ENCODE assay signal across 24 cellular contexts in the genomic region with DNA sequence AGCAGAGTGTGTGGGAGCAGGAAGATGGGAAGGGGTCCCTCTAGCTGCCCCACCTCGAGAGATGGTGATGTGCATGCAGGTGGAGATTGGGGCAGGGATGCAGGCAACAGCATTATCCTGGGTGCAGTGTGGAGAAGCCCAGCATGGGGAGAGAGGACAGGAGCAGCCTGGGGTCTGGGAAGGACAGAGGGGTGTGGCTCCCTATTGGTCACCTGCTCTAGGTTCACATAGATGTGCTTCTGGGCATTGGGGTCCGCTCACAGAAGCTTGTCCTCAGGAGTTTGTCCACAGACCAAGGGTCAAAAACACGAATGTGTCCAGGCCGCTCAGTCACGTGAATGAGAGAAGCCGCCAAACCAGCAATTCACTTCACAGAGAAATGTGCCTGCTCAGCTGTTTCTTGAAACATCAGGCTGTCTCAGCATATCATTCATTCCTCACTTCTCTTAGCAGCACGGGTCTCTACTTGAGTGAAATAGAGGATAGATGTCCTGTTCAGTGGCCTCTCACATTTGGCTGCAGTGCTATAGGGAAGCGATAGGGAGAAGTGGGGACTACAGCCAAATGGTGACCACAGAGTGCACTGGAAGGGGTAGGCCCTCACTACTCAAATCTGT. TPM values are rescaled to one million over a fixed set of nuclear protein-coding genes. Genes with fewer than 3 reads are reported as not detected.
DNase-seq lines count a peak whose midpoint lies in the region; ATAC-seq and TF ChIP-seq lines count a peak whose summit lies in the region.
"Had no signal": no experiment of that assay in that cellular context is flagged by ENCODE, and none has a peak within 500 bp of the region (broad histone marks: within the 10 kb centered on the region; RNA-seq: fewer than 3 reads in every experiment).

No MANE protein-coding gene starts in this region.

- H3K36me3 ChIP-seq in heart right ventricle (peaks cover 0 to 3% (median 0%) of the 10 kb centered on the region in 9 donors), right lobe of liver (no peaks in the 10 kb centered on the region)
- H3K36me3 ChIP-seq: BLaER1, lower lobe of right lung, SJSA1, thoracic aorta, WERI-Rb-1 had no signal

- peak in 5 of 8 donors; percentile 9 to 53 (median 33) for ATAC-seq in heart right ventricle
- peak; percentile 36 to 73 (median 62) for ATAC-seq in right lobe of liver
- peak; percentile 63 for ATAC-seq in sciatic nerve
- ATAC-seq in GM21515 (IDR thresholded peaks at IDR 0.05; ENCODE audit: unreplicated experiment) = no peak
- no peak for ATAC-seq in HG02759 (IDR thresholded peaks at IDR 0.05; ENCODE audit: unreplicated experiment)
- ATAC-seq: GM12878; stimulated activated naive CD8-positive, alpha-beta T cell treated with anti-CD3 and anti-CD28 coated beads, Interleukin-15, amount 100 ng/mL, for 72 hours had no signal

- H3K9me3 ChIP-seq in heart right ventricle = no peaks in the 10 kb centered on the region
- H3K9me3 ChIP-seq in right lobe of liver = no peaks in the 10 kb centered on the region
- H3K9me3 ChIP-seq: BLaER1, lower lobe of right lung, SJSA1, thoracic aorta had no signal

- no peak overlapping the region for H3K4me3 ChIP-seq in heart right ventricle
- no peak overlapping the region for H3K4me3 ChIP-seq in right lobe of liver
- H3K4me3 ChIP-seq: BLaER1, GM12878, lower lobe of right lung, SJSA1, thoracic aorta had no signal

- peak; percentile 43 for DNase-seq in RPMI8226
- DNase-seq in heart right ventricle = no peak
- DNase-seq in right lobe of liver = peak; percentile 61 to 88 (median 85)
- DNase-seq in sciatic nerve (ENCODE audit: low spot score) = no peak
- no peak for DNase-seq in effector CD4-positive, alpha-beta T cell
- DNase-seq: activated CD4-positive, alpha-beta T cell treated with anti-CD3 and anti-CD28 coated beads for 4 hours; amniotic stem cell; DMS153; H9; lower lobe of right lung; MV-4-11; NCI-H1436; NCI-H2081 treated with DMSO at 0.1 percent for 48 hours; NCI-H345; stimulated activated CD4-positive, alpha-beta T cell treated with anti-CD3 and anti-CD28 coated beads, Interleukin-2, amount 100 ng/mL, for 48 hours; stimulated activated naive CD8-positive, alpha-beta T cell treated with anti-CD3 and anti-CD28 coated beads, Interleukin-15, amount 100 ng/mL, for 72 hours; T1000; WERI-Rb-1 had no signal

- intact Hi-C loops in heart right ventricle (cut with DNase I) (no loop called here), right lobe of liver (cut with DNase I) (loop anchor here in 1 of 2 donors (10.0 kb wide), 2 partner anchors 397 to 507 kb away; no protein-coding TSS in a partner anchor), sciatic nerve (cut with DNase I) (loop anchor here (1.0 kb wide), 1 partner anchor 141 kb away; no protein-coding TSS in a partner anchor)

- no peak overlapping the region for H3K27ac ChIP-seq in heart right ventricle
- peak overlapping the region in 2 of 3 donors; percentile 16 to 96 for H3K27ac ChIP-seq in right lobe of liver
- H3K27ac ChIP-seq: BLaER1, lower lobe of right lung, SJSA1, thoracic aorta, WERI-Rb-1 had no signal

- no peak for TF ChIP-seq CTCF in heart right ventricle (IDR thresholded peaks at IDR 0.05)
- no peak for TF ChIP-seq CTCF in right lobe of liver (IDR thresholded peaks at IDR 0.05)

- no peaks in the 10 kb centered on the region for H3K27me3 ChIP-seq in heart right ventricle
- no peaks in the 10 kb centered on the region for H3K27me3 ChIP-seq in right lobe of liver
- H3K27me3 ChIP-seq: BLaER1 had no signal

- H3K4me1 ChIP-seq in heart right ventricle (peaks cover 0 to 19% (median 0%) of the 10 kb centered on the region in 9 donors), right lobe of liver (peaks cover 0 to 55% (median 9%) of the 10 kb centered on the region in 4 donors)
- H3K4me1 ChIP-seq: lower lobe of right lung, SJSA1 had no signal

- 76 to 78% methylated on average over 8 of the region's 8 CpGs for WGBS in heart right ventricle, 2 donors
- WGBS in right lobe of liver (ENCODE audit: insufficient coverage, low coverage, low lambda C conversion rate, missing lambda C conversion rate) = 36% methylated on average over 7 of the region's 8 CpGs

- TF ChIP-seq POLR2A in right lobe of liver (IDR thresholded peaks at IDR 0.05) = no peak

RNA-seq across cellular contexts. Expression of a gene that starts 11.5 kb away (rescaled TPM):
- total RNA-seq in heart right ventricle (1 to 10 TPM in 8 of 10 donors, under 1 TPM in 2; 0.89 to 3.5 (median 1.2) TPM), right lobe of liver (10 to 100 TPM in 2 of 6 experiments, 1 to 10 TPM in 4; 5.7 to 17.4 (median 7.7) TPM), sciatic nerve (8.7 TPM)
- polyA plus RNA-seq in heart right ventricle = 1 to 10 TPM; 1.2 to 1.6 TPM

Comparison
In these comparisons a context has a peak if more than half of its experiments do, and no peak if none do; other contexts are left out.
1. DNase-seq: peak in RPMI8226 (single experiment) and right lobe of liver (3 of 3); none in heart right ventricle (0 of 2), sciatic nerve (single experiment) and effector CD4-positive, alpha-beta T cell (single experiment).
2. ATAC-seq: peak in heart right ventricle (5 of 8), right lobe of liver (4 of 4) and sciatic nerve (single experiment); none in GM21515 (single experiment) and HG02759 (single experiment).
3. H3K27ac ChIP-seq: peak in right lobe of liver (2 of 3); none in heart right ventricle (0 of 10).